In the genomic region with DNA sequence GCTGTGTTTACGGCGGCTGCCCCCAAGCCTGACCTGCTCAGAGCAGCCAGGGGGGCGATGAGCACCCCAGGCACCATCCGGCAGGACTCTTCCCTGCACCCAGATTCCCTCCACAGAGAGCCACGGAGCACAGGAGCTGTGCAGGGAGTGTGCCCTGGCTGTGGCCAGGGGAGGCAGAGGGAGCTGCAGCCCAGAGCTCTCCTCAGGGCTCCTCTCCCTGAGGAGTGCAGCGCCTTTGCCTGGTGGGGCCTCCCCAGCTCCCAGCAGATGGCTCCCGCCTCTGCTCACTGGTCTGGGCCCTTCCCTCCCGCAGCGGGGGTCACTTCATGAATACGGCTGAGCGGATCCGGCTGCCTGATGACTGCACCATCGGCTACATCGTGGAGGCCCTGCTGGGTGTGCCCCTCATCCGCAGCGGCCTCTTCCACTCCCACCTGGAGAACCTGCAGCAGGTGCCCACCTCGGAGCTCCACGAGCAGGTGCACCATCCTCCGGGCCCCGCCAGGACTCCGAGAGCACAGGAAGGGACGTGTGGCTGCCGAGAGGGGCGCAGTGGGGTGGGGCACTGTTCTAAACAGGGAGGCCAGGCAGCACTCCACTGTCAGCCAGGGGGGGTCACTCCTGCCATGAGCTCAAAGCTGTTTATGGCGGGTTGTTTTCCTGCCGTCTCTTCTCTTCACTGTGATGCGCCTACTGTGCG, we compare ENCODE assay signal across 13 cellular contexts. TPM values are rescaled to one million over a fixed set of nuclear protein-coding genes. Genes with fewer than 3 reads are reported as not detected.
DNase-seq lines count a peak whose midpoint lies in the region; ATAC-seq and TF ChIP-seq lines count a peak whose summit lies in the region.
"Had no signal": no experiment of that assay in that cellular context is flagged by ENCODE, and none has a peak within 500 bp of the region (broad histone marks: within the 10 kb centered on the region; RNA-seq: fewer than 3 reads in every experiment).

No MANE protein-coding gene starts in this region.

- TF ChIP-seq EP300 in transverse colon (IDR thresholded peaks at IDR 0.05; ENCODE audit: low read depth): no peak

- no peak for TF ChIP-seq POLR2A in transverse colon (IDR thresholded peaks at IDR 0.05)

- H3K4me1 Mint-ChIP-seq in activated naive CD8-positive, alpha-beta T cell treated with anti-CD3 and anti-CD28 coated beads, Interleukin-2, amount 10 ng/mL, durations not matched to agents 7 days and 5 days: peaks cover 35% of the 10 kb centered on the region
- peaks cover 61% of the 10 kb centered on the region for H3K4me1 Mint-ChIP-seq in activated naive CD8-positive, alpha-beta T cell treated with anti-CD3 and anti-CD28 coated beads for 36 hours

- peak overlapping the region; percentile 63 for H3K27ac Mint-ChIP-seq in activated naive CD8-positive, alpha-beta T cell treated with anti-CD3 and anti-CD28 coated beads, Interleukin-2, amount 10 ng/mL, durations not matched to agents 7 days and 5 days
- H3K27ac Mint-ChIP-seq in activated naive CD8-positive, alpha-beta T cell treated with anti-CD3 and anti-CD28 coated beads for 36 hours: no peak overlapping the region
- H3K27ac Mint-ChIP-seq: stimulated activated naive CD8-positive, alpha-beta T cell treated with anti-CD3 and anti-CD28 coated beads, Interleukin-15, Interleukin-2, amounts not matched to agents 100 ng/mL and 50 ng/mL, for 24 hours had no signal

- in situ Hi-C loops in transverse colon (cut with MboI; ENCODE audit: low pct_ligation_motif_present in 1 of 4, low pct_unique_long_range_greater_than_20kb in 1 of 4, low sequenced_read_pairs in 3 of 4): no loop called here

- H3K4me3 Mint-ChIP-seq in activated naive CD8-positive, alpha-beta T cell treated with anti-CD3 and anti-CD28 coated beads, Interleukin-2, amount 10 ng/mL, durations not matched to agents 7 days and 5 days: peak overlapping the region; percentile 39
- H3K4me3 Mint-ChIP-seq in activated naive CD8-positive, alpha-beta T cell treated with anti-CD3 and anti-CD28 coated beads for 36 hours: no peak overlapping the region
- H3K4me3 Mint-ChIP-seq: stimulated activated naive CD8-positive, alpha-beta T cell treated with anti-CD3 and anti-CD28 coated beads, Interleukin-15, Interleukin-2, amounts not matched to agents 100 ng/mL and 50 ng/mL, for 24 hours had no signal

- H3K9me3 Mint-ChIP-seq in activated naive CD8-positive, alpha-beta T cell treated with anti-CD3 and anti-CD28 coated beads, Interleukin-2, amount 10 ng/mL, durations not matched to agents 7 days and 5 days: no peaks in the 10 kb centered on the region
- no peaks in the 10 kb centered on the region for H3K9me3 Mint-ChIP-seq in activated naive CD8-positive, alpha-beta T cell treated with anti-CD3 and anti-CD28 coated beads for 36 hours
- H3K9me3 Mint-ChIP-seq: stimulated activated naive CD8-positive, alpha-beta T cell treated with anti-CD3 and anti-CD28 coated beads, Interleukin-15, Interleukin-2, amounts not matched to agents 100 ng/mL and 50 ng/mL, for 24 hours had no signal

- intact Hi-C loops in transverse colon (cut with DNase I; ENCODE audit: low total_unique reads): no loop called here

- peak overlapping the region; percentile 89 to 94 (median 92) for H3K27ac ChIP-seq in transverse colon
- H3K27ac ChIP-seq: brain microvascular endothelial cell had no signal

- no peak for DNase-seq in activated naive CD8-positive, alpha-beta T cell treated with anti-CD3 and anti-CD28 coated beads, Interleukin-2, amount 10 ng/mL, durations not matched to agents 7 days and 5 days
- no peak for DNase-seq in activated naive CD8-positive, alpha-beta T cell treated with anti-CD3 and anti-CD28 coated beads for 36 hours
- DNase-seq in NCI-H510A (lab: John Stamatoyannopoulos, UW) (peak; percentile 98), glomerular visceral epithelial cell (ENCODE audit: extremely low spot score) (peak; percentile 63), transverse colon (no peak), medulla oblongata (ENCODE audit: extremely low spot score) (no peak)
- no peak for DNase-seq in stimulated activated CD4-positive, alpha-beta T cell treated with anti-CD3 and anti-CD28 coated beads, Interleukin-4, amount 100 ng/mL, for 1 hour
- DNase-seq: activated CD4-positive, alpha-beta T cell treated with anti-CD3 and anti-CD28 coated beads, Interleukin-2, amount 50 U/mL, for 4 hours; brain microvascular endothelial cell; MM.1S had no signal

- peak in 1 of 5 experiments; percentile 25 for TF ChIP-seq CTCF in transverse colon (IDR thresholded peaks at IDR 0.05)

- POLR2A ChIA-PET in activated naive CD8-positive, alpha-beta T cell treated with anti-CD3 and anti-CD28 coated beads, Interleukin-2, amount 10 ng/mL, durations not matched to agents 7 days and 5 days (lab: Charles Lee): interaction anchor here (1.5 to 12.9 kb wide), 2 partner anchors 16 to 34 kb away, joined by 3 to 207 read pairs; no protein-coding TSS in a partner anchor

- no peak for ATAC-seq in activated naive CD8-positive, alpha-beta T cell treated with anti-CD3 and anti-CD28 coated beads, Interleukin-2, amount 10 ng/mL, durations not matched to agents 7 days and 5 days (ENCODE audit: low read depth)
- ATAC-seq in HG02884 (IDR thresholded peaks at IDR 0.05; ENCODE audit: unreplicated experiment): no peak
- ATAC-seq: left lung had no signal

- peaks cover 22% of the 10 kb centered on the region for H3K36me3 Mint-ChIP-seq in activated naive CD8-positive, alpha-beta T cell treated with anti-CD3 and anti-CD28 coated beads, Interleukin-2, amount 10 ng/mL, durations not matched to agents 7 days and 5 days
- peaks cover 9% of the 10 kb centered on the region for H3K36me3 Mint-ChIP-seq in activated naive CD8-positive, alpha-beta T cell treated with anti-CD3 and anti-CD28 coated beads for 36 hours

- no peak overlapping the region for H3K4me3 ChIP-seq in transverse colon

- H3K4me1 ChIP-seq in transverse colon: peaks cover 66 to 99% (median 89%) of the 10 kb centered on the region in 4 donors

- peaks cover 8% of the 10 kb centered on the region for H3K27me3 ChIP-seq in transverse colon
- H3K27me3 ChIP-seq: brain microvascular endothelial cell had no signal

- H3K9me3 ChIP-seq in transverse colon: no peaks in the 10 kb centered on the region
- H3K9me3 ChIP-seq: left lung had no signal

- H3K27me3 Mint-ChIP-seq in activated naive CD8-positive, alpha-beta T cell treated with anti-CD3 and anti-CD28 coated beads, Interleukin-2, amount 10 ng/mL, durations not matched to agents 7 days and 5 days: no peaks in the 10 kb centered on the region
- no peaks in the 10 kb centered on the region for H3K27me3 Mint-ChIP-seq in activated naive CD8-positive, alpha-beta T cell treated with anti-CD3 and anti-CD28 coated beads for 36 hours
- H3K27me3 Mint-ChIP-seq: stimulated activated naive CD8-positive, alpha-beta T cell treated with anti-CD3 and anti-CD28 coated beads, Interleukin-15, Interleukin-2, amounts not matched to agents 100 ng/mL and 50 ng/mL, for 24 hours had no signal

- 57% methylated on average over 27 of the region's 28 CpGs; no CpG with 5 or more reads in 1 of the 2 donors for WGBS in transverse colon (ENCODE audit: low coverage in 1 of 2), 2 donors

- no peaks in the 10 kb centered on the region for H3K36me3 ChIP-seq in transverse colon

RNA-seq across cellular contexts. Expression of gene LFNG, which starts 6.5 kb away (rescaled TPM):
- total RNA-seq in activated naive CD8-positive, alpha-beta T cell treated with anti-CD3 and anti-CD28 coated beads, Interleukin-2, amount 10 ng/mL, durations not matched to agents 7 days and 5 days: 100 to 1,000 TPM; 115 to 121 TPM
- 10 to 100 TPM; 21.0 to 25.8 TPM for total RNA-seq in activated naive CD8-positive, alpha-beta T cell treated with anti-CD3 and anti-CD28 coated beads for 36 hours
- total RNA-seq in transverse colon: 100 to 1,000 TPM in 2 of 4 donors, 10 to 100 TPM in 2; 17.9 to 162 (median 80.6) TPM

RNA-seq across cellular contexts. Expression of gene BRAT1, which starts 29.2 kb away (rescaled TPM):
- total RNA-seq in activated naive CD8-positive, alpha-beta T cell treated with anti-CD3 and anti-CD28 coated beads, Interleukin-2, amount 10 ng/mL, durations not matched to agents 7 days and 5 days: 10 to 100 TPM; 33.5 to 40.1 TPM
- total RNA-seq in activated naive CD8-positive, alpha-beta T cell treated with anti-CD3 and anti-CD28 coated beads for 36 hours: 10 to 100 TPM; 36.4 to 37.8 TPM
- total RNA-seq in transverse colon: 100 to 1,000 TPM in 1 of 4 donors, 10 to 100 TPM in 3; 31.7 to 120 (median 40.4) TPM

RNA-seq across cellular contexts. Expression of gene IQCE, which starts 32.7 kb away (rescaled TPM):
- 10 to 100 TPM in 1 of 2 experiments, 1 to 10 TPM in 1; 8.3 to 10.0 TPM for total RNA-seq in activated naive CD8-positive, alpha-beta T cell treated with anti-CD3 and anti-CD28 coated beads, Interleukin-2, amount 10 ng/mL, durations not matched to agents 7 days and 5 days
- total RNA-seq in activated naive CD8-positive, alpha-beta T cell treated with anti-CD3 and anti-CD28 coated beads for 36 hours: 1 to 10 TPM; 5.4 to 6.1 TPM
- 100 to 1,000 TPM in 1 of 4 donors, 10 to 100 TPM in 3; 27.2 to 187 (median 55.5) TPM for total RNA-seq in transverse colon

RNA-seq across cellular contexts. Expression of gene GRIFIN, which starts 49.9 kb away (rescaled TPM):
- total RNA-seq in activated naive CD8-positive, alpha-beta T cell treated with anti-CD3 and anti-CD28 coated beads, Interleukin-2, amount 10 ng/mL, durations not matched to agents 7 days and 5 days: not detected
- not detected for total RNA-seq in activated naive CD8-positive, alpha-beta T cell treated with anti-CD3 and anti-CD28 coated beads for 36 hours
- total RNA-seq in transverse colon: not detected
- total RNA-seq: left lung had no signal

Comparison
In these comparisons a context has a peak if more than half of its experiments do, and no peak if none do; other contexts are left out.
1. DNase-seq: peak in NCI-H510A (single experiment) and glomerular visceral epithelial cell (single experiment); none in activated naive CD8-positive, alpha-beta T cell treated with anti-CD3 and anti-CD28 coated beads, Interleukin-2, amount 10 ng/mL, durations not matched to agents 7 days and 5 days (single experiment), activated naive CD8-positive, alpha-beta T cell treated with anti-CD3 and anti-CD28 coated beads for 36 hours (single experiment), transverse colon (single experiment), stimulated activated CD4-positive, alpha-beta T cell treated with anti-CD3 and anti-CD28 coated beads, Interleukin-4, amount 100 ng/mL, for 1 hour (single experiment) and medulla oblongata (single experiment).